In genomic region chr15:31487811-31488436, GRCh38 we compare ENCODE assay signal across 9 cellular contexts.
A peak's percentile ranks its signal among the peaks of the same experiment; 100 is the strongest.
DNase-seq lines count a peak whose midpoint lies in the region; ATAC-seq and TF ChIP-seq lines count a peak whose summit lies in the region.
"Had no signal": no experiment of that assay in that cellular context is flagged by ENCODE, and none has a peak within 500 bp of the region (broad histone marks: within the 10 kb centered on the region; RNA-seq: fewer than 3 reads in every experiment).

No MANE protein-coding gene starts in this region.

- no peak overlapping the region for H3K4me3 Mint-ChIP-seq in immature natural killer cell

- CTCF ChIA-PET in HEK293T (lab: Yijun Ruan, JAX), result interaction anchor here (0.7 to 1.3 kb wide), 3 partner anchors 30 to 48 kb away, joined by 3 to 5 read pairs (median 3); no protein-coding TSS in a partner anchor

- H3K36me3 ChIP-seq in SJCRH30, result no peaks in the 10 kb centered on the region
- H3K36me3 ChIP-seq: heart left ventricle had no signal

- H3K4me1 ChIP-seq in SJCRH30, result no peaks in the 10 kb centered on the region

- peaks cover 0 to 11% (median 10%) of the 10 kb centered on the region in 6 donors for H3K9me3 Mint-ChIP-seq in immature natural killer cell

- H3K27ac Mint-ChIP-seq in immature natural killer cell, result peak overlapping the region in 4 of 6 donors; percentile 48 to 73 (median 60)

- H3K4me3 ChIP-seq in SJCRH30, result no peak overlapping the region
- H3K4me3 ChIP-seq: heart left ventricle had no signal

- peaks cover 35 to 39% of the 10 kb centered on the region in 2 donors for H3K4me1 Mint-ChIP-seq in immature natural killer cell

- no peaks in the 10 kb centered on the region for H3K27me3 ChIP-seq in SJCRH30

- ATAC-seq in GM21529 (IDR thresholded peaks at IDR 0.05; ENCODE audit: unreplicated experiment), result peak; percentile 41

- POLR2A ChIA-PET in HEK293T (lab: Yijun Ruan, JAX), result no interaction called here

- H3K9me3 ChIP-seq in SJCRH30 (replicated peaks), result 0 out of 2 replicates have a peak, but pooled peaks cover 3% of the 10 kb centered on the region

- peak; percentile 37 for DNase-seq in EL
- DNase-seq in SW480 (ENCODE audit: low spot score), result peak; percentile 10
- DNase-seq in immature natural killer cell, result no peak
- no peak for DNase-seq in NK-92 treated with Interleukin-12 subunit alpha and Interleukin-12 subunit beta, amount 100 ng/mL, for 24 hours (lab: John Stamatoyannopoulos, UW)
- DNase-seq in SJCRH30, result no peak
- DNase-seq in HEK293T (ENCODE audit: extremely low spot score), result no peak
- no peak for DNase-seq in activated gamma-delta T cell treated with Interleukin-2 at 50 U/mL for 16 hours

- H3K27ac ChIP-seq in SJCRH30, result no peak overlapping the region

- peaks cover 1 to 11% (median 4%) of the 10 kb centered on the region in 3 donors for H3K27me3 Mint-ChIP-seq in immature natural killer cell (ENCODE audit: low read depth in 3 of 3)

- peaks cover 0 to 8% (median 4%) of the 10 kb centered on the region in 3 donors for H3K36me3 Mint-ChIP-seq in immature natural killer cell

TF ChIP-seq in HEK293T, 16 proteins besides CTCF, POLR2A, EP300 and RAD21:
- TF ChIP-seq ELF4 (IDR thresholded peaks at IDR 0.05) (no peak), FOXA1 (IDR thresholded peaks at IDR 0.05) (no peak), HDGF (IDR thresholded peaks at IDR 0.05; ENCODE audit: borderline replicate concordance) (no peak), L3MBTL2 (conservative IDR thresholded peaks at IDR 0.05) (no peak), SUZ12 (IDR thresholded peaks at IDR 0.05) (no peak), FOXK2 (IDR thresholded peaks at IDR 0.05) (no peak)

Comparison
In these comparisons a context has a peak if more than half of its experiments do, and no peak if none do; other contexts are left out.
1. DNase-seq: peak in EL (single experiment) and SW480 (single experiment); none in immature natural killer cell (0 of 3), NK-92 treated with Interleukin-12 subunit alpha and Interleukin-12 subunit beta, amount 100 ng/mL, for 24 hours (single experiment), SJCRH30 (0 of 2), HEK293T (single experiment) and activated gamma-delta T cell treated with Interleukin-2 at 50 U/mL for 16 hours (single experiment).